In the genomic region with DNA sequence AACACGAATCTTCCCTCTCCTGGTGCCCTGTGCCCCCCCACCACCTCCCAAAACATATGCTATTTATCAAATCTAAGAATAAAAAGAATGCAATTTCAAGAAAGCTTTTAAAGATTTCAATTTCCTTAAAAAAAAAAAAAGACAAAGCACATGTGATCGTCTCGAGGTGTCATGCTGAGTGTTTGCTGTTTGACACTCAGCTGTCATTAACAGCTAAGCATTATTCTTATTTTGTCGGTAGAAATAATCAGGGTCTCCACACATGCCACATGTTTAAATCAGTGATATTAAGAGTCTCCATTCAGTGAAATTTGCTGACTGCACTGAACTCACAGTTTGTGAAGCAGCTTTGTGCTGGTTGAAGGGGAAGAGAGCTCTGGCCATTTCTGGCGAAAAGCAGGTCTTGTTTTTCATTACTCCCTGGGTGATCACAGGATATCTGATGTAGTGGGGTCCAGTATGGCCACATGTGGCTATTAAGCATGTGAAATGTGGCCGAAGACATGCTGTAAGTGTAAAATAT, we compare ENCODE assay signal across 2 cellular contexts.
A peak's percentile ranks its signal among the peaks of the same experiment; 100 is the strongest.
TF ChIP-seq lines count a peak whose summit lies in the region.

No MANE protein-coding gene starts in this region.

TF ChIP-seq in SK-N-SH treated with all-trans-retinoic acid at 6 μM for 48 hours, 23 proteins besides CTCF, POLR2A, EP300 and RAD21 (continued from another document):
- TF ChIP-seq ZNF565 (CRISPR knock-in tag; conservative IDR thresholded peaks at IDR 0.05; ENCODE audit: low read depth) (no peak), SNAI2 (CRISPR knock-in tag; IDR thresholded peaks at IDR 0.05) (no peak), ESRRG (CRISPR knock-in tag; IDR thresholded peaks at IDR 0.05) (no peak)
- TF ChIP-seq, protein P1, sequence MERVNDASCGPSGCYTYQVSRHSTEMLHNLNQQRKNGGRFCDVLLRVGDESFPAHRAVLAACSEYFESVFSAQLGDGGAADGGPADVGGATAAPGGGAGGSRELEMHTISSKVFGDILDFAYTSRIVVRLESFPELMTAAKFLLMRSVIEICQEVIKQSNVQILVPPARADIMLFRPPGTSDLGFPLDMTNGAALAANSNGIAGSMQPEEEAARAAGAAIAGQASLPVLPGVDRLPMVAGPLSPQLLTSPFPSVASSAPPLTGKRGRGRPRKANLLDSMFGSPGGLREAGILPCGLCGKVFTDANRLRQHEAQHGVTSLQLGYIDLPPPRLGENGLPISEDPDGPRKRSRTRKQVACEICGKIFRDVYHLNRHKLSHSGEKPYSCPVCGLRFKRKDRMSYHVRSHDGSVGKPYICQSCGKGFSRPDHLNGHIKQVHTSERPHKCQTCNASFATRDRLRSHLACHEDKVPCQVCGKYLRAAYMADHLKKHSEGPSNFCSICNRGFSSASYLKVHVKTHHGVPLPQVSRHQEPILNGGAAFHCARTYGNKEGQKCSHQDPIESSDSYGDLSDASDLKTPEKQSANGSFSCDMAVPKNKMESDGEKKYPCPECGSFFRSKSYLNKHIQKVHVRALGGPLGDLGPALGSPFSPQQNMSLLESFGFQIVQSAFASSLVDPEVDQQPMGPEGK (CRISPR knock-in tag; IDR thresholded peaks at IDR 0.05; ENCODE audit: borderline replicate concordance), result no peak
TF ChIP-seq in SK-N-SH treated with all-trans-retinoic acid at 6 μM for 48 hours: peak in this region for 0.

TF ChIP-seq in K562, 482 proteins besides CTCF, POLR2A, EP300 and RAD21 (continued from another document):
- TF ChIP-seq TRIM25 (IDR thresholded peaks at IDR 0.05; ENCODE audit: borderline replicate concordance) (no peak), MAFF (IDR thresholded peaks at IDR 0.05; ENCODE audit: low read length) (0 out of 2 replicates have a peak, but pooled peaks have one; percentile 3), HNRNPLL (IDR thresholded peaks at IDR 0.05; ENCODE audit: low read depth, low read length, poor library complexity, severe bottlenecking) (no peak), FOSL1 (tag; conservative IDR thresholded peaks at IDR 0.05) (no peak), IRF1 (CRISPR knock-in tag; IDR thresholded peaks at IDR 0.05; ENCODE audit: borderline replicate concordance) (no peak), ZNF561 (CRISPR knock-in tag; conservative IDR thresholded peaks at IDR 0.05) (no peak), KDM1A (IDR thresholded peaks at IDR 0.05) (no peak), BHLHE40 (IDR thresholded peaks at IDR 0.05; ENCODE audit: low read length) (no peak), ZNF77 (CRISPR knock-in tag; IDR thresholded peaks at IDR 0.05) (no peak), NFE2 (IDR thresholded peaks at IDR 0.05; ENCODE audit: low read depth) (no peak), ZNF174 (CRISPR knock-in tag; IDR thresholded peaks at IDR 0.05) (no peak), HSF4 (CRISPR knock-in tag; IDR thresholded peaks at IDR 0.05; ENCODE audit: borderline replicate concordance) (no peak), AFF1 (IDR thresholded peaks at IDR 0.05; ENCODE audit: low read depth in 1 of 2, partially characterized antibody in 2 of 2) (no peak), MAFG (tag; conservative IDR thresholded peaks at IDR 0.05) (0 out of 2 replicates have a peak, but pooled peaks have one; percentile 10), CCAR2 (IDR thresholded peaks at IDR 0.05; ENCODE audit: low read depth, low read length) (no peak), ARID3B (CRISPR knock-in tag; IDR thresholded peaks at IDR 0.05; ENCODE audit: borderline replicate concordance) (no peak)
- TF ChIP-seq, protein P2, sequence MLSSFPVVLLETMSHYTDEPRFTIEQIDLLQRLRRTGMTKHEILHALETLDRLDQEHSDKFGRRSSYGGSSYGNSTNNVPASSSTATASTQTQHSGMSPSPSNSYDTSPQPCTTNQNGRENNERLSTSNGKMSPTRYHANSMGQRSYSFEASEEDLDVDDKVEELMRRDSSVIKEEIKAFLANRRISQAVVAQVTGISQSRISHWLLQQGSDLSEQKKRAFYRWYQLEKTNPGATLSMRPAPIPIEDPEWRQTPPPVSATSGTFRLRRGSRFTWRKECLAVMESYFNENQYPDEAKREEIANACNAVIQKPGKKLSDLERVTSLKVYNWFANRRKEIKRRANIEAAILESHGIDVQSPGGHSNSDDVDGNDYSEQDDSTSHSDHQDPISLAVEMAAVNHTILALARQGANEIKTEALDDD (IDR thresholded peaks at IDR 0.05), result no peak
- TF ChIP-seq, protein P3, sequence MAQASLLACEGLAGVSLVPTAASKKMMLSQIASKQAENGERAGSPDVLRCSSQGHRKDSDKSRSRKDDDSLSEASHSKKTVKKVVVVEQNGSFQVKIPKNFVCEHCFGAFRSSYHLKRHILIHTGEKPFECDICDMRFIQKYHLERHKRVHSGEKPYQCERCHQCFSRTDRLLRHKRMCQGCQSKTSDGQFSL (CRISPR knock-in tag; IDR thresholded peaks at IDR 0.05), result no peak
- TF ChIP-seq, protein P3 (tag; IDR thresholded peaks at IDR 0.05), result no peak
- TF ChIP-seq, protein P4, sequence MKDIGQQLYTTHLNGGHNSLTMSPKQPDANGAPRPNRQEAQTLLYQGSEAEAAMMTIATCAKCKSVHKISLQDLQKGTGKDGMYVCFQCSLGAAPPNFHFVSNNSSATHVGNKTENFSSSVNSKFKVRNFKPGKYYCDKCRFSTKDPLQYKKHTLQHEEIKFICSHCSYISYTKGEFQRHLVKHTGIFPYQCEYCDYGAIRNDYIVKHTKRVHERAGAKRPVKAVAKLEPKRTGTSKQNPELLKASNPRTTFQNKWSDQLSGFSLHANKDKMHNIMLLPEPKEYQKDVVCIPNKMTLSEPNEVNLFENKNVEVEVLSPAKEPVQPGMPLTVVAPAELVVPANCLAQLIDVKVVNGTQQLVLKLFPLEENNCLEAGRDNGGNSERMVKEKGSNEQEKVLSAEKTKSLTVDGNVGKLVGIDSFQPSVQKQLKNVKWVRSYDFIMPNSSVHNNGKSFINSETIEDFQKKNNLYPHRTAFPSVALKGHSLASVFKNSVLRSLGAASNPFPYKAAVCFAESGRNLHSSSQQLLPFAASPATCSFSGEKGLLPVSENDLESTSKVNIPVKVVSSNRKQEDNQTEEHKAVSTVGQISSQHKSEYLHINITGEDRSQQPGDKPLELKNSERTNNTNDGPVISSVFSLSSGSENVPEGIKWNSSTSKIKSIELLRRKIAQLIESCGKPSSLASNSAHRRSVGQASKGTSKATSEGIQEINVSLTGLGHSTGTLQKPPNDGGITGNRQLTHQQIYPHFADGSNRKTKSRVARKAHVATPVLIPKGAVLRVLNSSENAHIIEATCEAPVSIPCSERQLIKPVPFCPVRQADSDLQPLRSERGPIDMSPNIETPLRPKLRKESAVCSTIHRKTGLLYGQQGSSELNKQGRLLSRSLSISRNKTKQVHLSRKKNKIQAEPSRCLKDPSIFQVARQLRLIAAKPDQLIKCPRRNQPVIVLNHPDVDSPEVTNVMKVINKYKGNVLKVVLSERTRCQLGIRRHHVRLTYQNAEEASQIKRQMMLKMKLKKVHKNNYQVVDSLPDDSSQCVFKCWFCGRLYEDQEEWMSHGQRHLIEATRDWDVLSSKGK (CRISPR knock-in tag; IDR thresholded peaks at IDR 0.05), result no peak
